Comparison of ENCODE assay signal across 8 cellular contexts in the genomic region with DNA sequence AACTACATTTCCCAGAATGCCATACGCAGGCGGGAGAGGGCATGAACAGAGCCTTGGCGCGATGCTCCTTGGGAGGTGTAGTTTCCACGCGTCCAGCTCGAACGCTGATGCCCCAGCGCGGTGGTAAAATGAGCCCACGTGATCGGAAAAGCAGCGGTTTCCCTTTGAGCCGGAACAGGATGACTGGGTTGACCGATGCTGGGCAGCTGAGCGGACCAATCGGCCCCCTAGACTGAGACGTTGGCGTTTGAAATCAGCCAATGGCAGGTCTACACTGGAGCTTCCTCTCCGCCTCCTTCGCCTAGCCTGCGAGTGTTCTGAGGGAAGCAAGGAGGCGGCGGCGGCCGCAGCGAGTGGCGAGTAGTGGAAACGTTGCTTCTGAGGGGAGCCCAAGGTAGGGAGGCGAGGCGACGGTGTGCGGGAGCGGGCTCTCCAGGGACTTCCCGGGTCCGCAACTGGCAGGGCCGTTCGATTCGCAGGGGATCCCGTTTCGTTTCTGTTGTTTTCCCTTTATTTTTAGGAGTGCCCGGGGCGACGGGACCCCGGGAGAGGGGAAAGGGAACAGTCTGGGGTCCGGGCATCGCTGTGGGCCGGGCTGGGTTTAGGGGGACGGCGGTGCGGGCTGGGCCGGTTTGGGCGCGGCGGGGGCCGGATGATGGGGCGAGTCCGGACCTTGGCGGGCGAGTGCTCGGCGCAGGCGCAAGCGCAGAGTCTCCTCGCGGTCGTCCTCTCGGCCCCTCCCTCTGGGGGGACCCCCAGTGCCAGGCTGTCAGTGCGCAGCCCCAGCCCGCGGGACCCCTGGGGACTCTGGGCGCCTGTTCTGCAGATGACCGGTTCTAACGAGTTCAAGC. TPM values are rescaled to one million over a fixed set of nuclear protein-coding genes. Genes with fewer than 3 reads are reported as not detected.
DNase-seq lines count a peak whose midpoint lies in the region; ATAC-seq lines count a peak whose summit lies in the region.

A gene with protein sequence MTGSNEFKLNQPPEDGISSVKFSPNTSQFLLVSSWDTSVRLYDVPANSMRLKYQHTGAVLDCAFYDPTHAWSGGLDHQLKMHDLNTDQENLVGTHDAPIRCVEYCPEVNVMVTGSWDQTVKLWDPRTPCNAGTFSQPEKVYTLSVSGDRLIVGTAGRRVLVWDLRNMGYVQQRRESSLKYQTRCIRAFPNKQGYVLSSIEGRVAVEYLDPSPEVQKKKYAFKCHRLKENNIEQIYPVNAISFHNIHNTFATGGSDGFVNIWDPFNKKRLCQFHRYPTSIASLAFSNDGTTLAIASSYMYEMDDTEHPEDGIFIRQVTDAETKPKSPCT (plus strand): TSS at position 311 of the 851 bp plus-strand sequence. CDS start 516 bp downstream, at position 827.

- peak within 1 kb of the TSS; percentile 98 to 100 for H3K4me3 Mint-ChIP-seq in effector memory CD8-positive, alpha-beta T cell

- H3K9me3 Mint-ChIP-seq in effector memory CD8-positive, alpha-beta T cell, result no peaks in the 10 kb centered on the region

- DNase-seq in COLO668 (lab: John Stamatoyannopoulos, UW; ENCODE audit: unreplicated experiment) (peak; percentile 93), HT1080 (ENCODE audit: low read depth) (peak; percentile 100), NOMO-1 treated with DMSO at 0.1 percent for 48 hours (lab: John Stamatoyannopoulos, UW; ENCODE audit: unreplicated experiment) (peak; percentile 99), medulla oblongata (ENCODE audit: extremely low spot score) (peak; percentile 100)
- peak; percentile 89 to 92 for DNase-seq in activated CD8-positive, alpha-beta memory T cell treated with anti-CD3 and anti-CD28 coated beads for 4 hours (ENCODE audit: low read depth in 2 of 2)
- DNase-seq in effector memory CD8-positive, alpha-beta T cell, result peak; percentile 88 to 90 (median 88)
- peak; percentile 92 for DNase-seq in stimulated activated CD8-positive, alpha-beta memory T cell treated with anti-CD3 and anti-CD28 coated beads, Interleukin-12 subunit alpha, Interleukin-12 subunit beta, amount 100 ng/mL, for 1 hour (ENCODE audit: low read depth)

- H3K27me3 Mint-ChIP-seq in effector memory CD8-positive, alpha-beta T cell, result peaks cover 7 to 23% of the 10 kb centered on the region in 2 donors

- H3K36me3 Mint-ChIP-seq in effector memory CD8-positive, alpha-beta T cell (ENCODE audit: insufficient read depth), result peaks cover 39% of the 10 kb centered on the region

- peak; percentile 87 for ATAC-seq in GM21360 (IDR thresholded peaks at IDR 0.05; ENCODE audit: unreplicated experiment)
- ATAC-seq in effector memory CD8-positive, alpha-beta T cell (replicated peaks), result peak; percentile 90

- peak within 1 kb of the TSS; percentile 98 for H3K27ac Mint-ChIP-seq in effector memory CD8-positive, alpha-beta T cell

- peaks cover 39 to 50% of the 10 kb centered on the region in 2 donors for H3K4me1 Mint-ChIP-seq in effector memory CD8-positive, alpha-beta T cell (ENCODE audit: low read depth in 2 of 2)

RNA-seq across cellular contexts. Expression of the gene that starts here (rescaled TPM):
- total RNA-seq in HT1080 (2014; rRNA removed; shearing (Covaris generic)), result 442 and 564 TPM in 2 replicates
- polyA plus RNA-seq in HT1080 (2015; cell fraction: cytosol; rRNA removed), result 309 and 322 TPM in 2 replicates
- polyA plus RNA-seq in HT1080 (2015; cell fraction: nucleus; rRNA removed), result 437 and 445 TPM in 2 replicates

Comparison
In these comparisons a context has a peak if more than half of its experiments do, and no peak if none do; other contexts are left out.
1. Peak in every context shown above with its lines: DNase-seq and ATAC-seq.